In the genomic region with DNA sequence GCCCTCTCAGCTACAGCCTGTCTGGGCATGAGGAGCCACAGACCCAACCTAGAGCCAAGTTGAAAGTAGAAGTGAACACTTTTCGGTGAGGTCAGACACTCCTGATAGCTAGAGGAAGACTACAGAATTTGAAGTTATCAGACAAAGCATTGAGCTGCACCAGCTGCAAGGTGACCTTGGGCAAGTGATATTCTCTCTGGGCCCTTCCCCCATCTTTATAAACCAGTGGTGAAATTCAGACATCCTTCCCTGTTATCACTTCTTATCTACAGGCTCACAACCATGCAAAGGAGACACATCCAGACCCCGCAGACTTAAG, we compare ENCODE assay signal across 10 cellular contexts. TPM values are rescaled to one million over a fixed set of nuclear protein-coding genes. Genes with fewer than 3 reads are reported as not detected.
DNase-seq lines count a peak whose midpoint lies in the region; ATAC-seq and TF ChIP-seq lines count a peak whose summit lies in the region.
"Had no signal": no experiment of that assay in that cellular context is flagged by ENCODE, and none has a peak within 500 bp of the region (broad histone marks: within the 10 kb centered on the region; RNA-seq: fewer than 3 reads in every experiment).

No MANE protein-coding gene starts in this region.

- intact Hi-C loops in heart left ventricle (cut with DNase I) = loop anchor here in 5 of 10 donors (2.0 to 10.0 kb wide), 4 partner anchors 53 to 195 kb away; partner anchors contain the start of gene POLR3H (in 5 of the 5)
- intact Hi-C loops in Right ventricle myocardium inferior (cut with DNase I) = loop anchor here (5.0 kb wide), 2 partner anchors 55 to 200 kb away; partner anchors contain the start of gene POLR3H
- intact Hi-C loops in left ventricle myocardium inferior (cut with micrococcal nuclease) = no loop called here
- intact Hi-C loops in upper lobe of right lung (cut with DNase I) = loop anchor here (10.0 kb wide), 1 partner anchor 193 kb away; no protein-coding TSS in a partner anchor

- H3K36me3 ChIP-seq in heart left ventricle (peaks cover 0 to 36% (median 26%) of the 10 kb centered on the region in 9 donors), left ventricle myocardium inferior (peaks cover 27% of the 10 kb centered on the region), upper lobe of right lung (peaks cover 33% of the 10 kb centered on the region), upper lobe of left lung (peaks cover 5 to 34% (median 25%) of the 10 kb centered on the region in 4 donors)
- H3K36me3 ChIP-seq: uterus had no signal

- peaks cover 0 to 15% (median 2%) of the 10 kb centered on the region in 12 donors for H3K4me1 ChIP-seq in heart left ventricle
- H3K4me1 ChIP-seq in left ventricle myocardium inferior = peaks cover 12% of the 10 kb centered on the region
- no peaks in the 10 kb centered on the region for H3K4me1 ChIP-seq in upper lobe of right lung
- peaks cover 0 to 10% (median 6%) of the 10 kb centered on the region in 4 donors for H3K4me1 ChIP-seq in upper lobe of left lung
- H3K4me1 ChIP-seq: uterus had no signal

- H3K4me3 ChIP-seq in heart left ventricle = no peak overlapping the region
- no peak overlapping the region for H3K4me3 ChIP-seq in left ventricle myocardium inferior
- H3K4me3 ChIP-seq in upper lobe of right lung = no peak overlapping the region
- H3K4me3 ChIP-seq in upper lobe of left lung = no peak overlapping the region
- H3K4me3 ChIP-seq: ascending aorta, uterus had no signal

- TF ChIP-seq EP300 in upper lobe of left lung (IDR thresholded peaks at IDR 0.05) = no peak

- no peaks in the 10 kb centered on the region for H3K27me3 ChIP-seq in heart left ventricle
- no peaks in the 10 kb centered on the region for H3K27me3 ChIP-seq in left ventricle myocardium inferior (ENCODE audit: low read depth)
- no peaks in the 10 kb centered on the region for H3K27me3 ChIP-seq in upper lobe of right lung
- H3K27me3 ChIP-seq in upper lobe of left lung = no peaks in the 10 kb centered on the region
- H3K27me3 ChIP-seq: ascending aorta, uterus had no signal

- DNase-seq in heart left ventricle (no peak), Right ventricle myocardium inferior (ENCODE audit: missing footprints) (no peak), left ventricle myocardium inferior (no peak), upper lobe of right lung (no peak), upper lobe of left lung (no peak), NCI-H187 treated with DMSO at 0.1 percent for 48 hours (lab: John Stamatoyannopoulos, UW) (no peak)
- DNase-seq: NK-92 treated with Interleukin-12 subunit alpha and Interleukin-12 subunit beta, amount 100 ng/mL, for 24 hours had no signal

- TF ChIP-seq POLR2A in heart left ventricle (IDR thresholded peaks at IDR 0.05) (no peak), upper lobe of left lung (IDR thresholded peaks at IDR 0.05) (no peak)

- TF ChIP-seq CTCF in heart left ventricle (IDR thresholded peaks at IDR 0.05) (peak in 1 of 12 donors; percentile 12), left ventricle myocardium inferior (IDR thresholded peaks at IDR 0.05; ENCODE audit: borderline replicate concordance) (no peak), upper lobe of right lung (IDR thresholded peaks at IDR 0.05) (no peak), upper lobe of left lung (IDR thresholded peaks at IDR 0.05) (peak in 1 of 6 experiments; percentile 18)

- H3K27ac ChIP-seq in heart left ventricle (peak overlapping the region in 9 of 12 donors; percentile 10 to 67 (median 60)), left ventricle myocardium inferior (replicated peaks) (peak overlapping the region; percentile 76), upper lobe of right lung (peak overlapping the region; percentile 24), upper lobe of left lung (no peak overlapping the region)

- H3K9me3 ChIP-seq in heart left ventricle (no peaks in the 10 kb centered on the region), left ventricle myocardium inferior (replicated peaks) (no peaks in the 10 kb centered on the region), upper lobe of right lung (no peaks in the 10 kb centered on the region), upper lobe of left lung (no peaks in the 10 kb centered on the region)
- H3K9me3 ChIP-seq: ascending aorta, uterus had no signal

- WGBS in heart left ventricle, 4 donors = 32 to 53% (median 48%) methylated on average over 2 of the region's 2 CpGs
- 60 to 74% methylated on average over 2 of the region's 2 CpGs for WGBS in upper lobe of left lung, 2 donors

- peak in 1 of 4 donors; percentile 30 for ATAC-seq in heart left ventricle
- no peak for ATAC-seq in Right ventricle myocardium inferior
- ATAC-seq in upper lobe of right lung = no peak
- ATAC-seq in upper lobe of left lung (ENCODE audit: low FRiP score in 2 of 2) = no peak

RNA-seq across cellular contexts. Expression of gene PMM1, which starts 8.0 kb away (rescaled TPM):
- total RNA-seq in heart left ventricle = 10 to 100 TPM; 10.8 to 26.4 (median 22.9) TPM
- 10 to 100 TPM; 17.3 to 34.8 TPM for polyA plus RNA-seq in heart left ventricle
- 16.2 TPM for total RNA-seq in Right ventricle myocardium inferior
- total RNA-seq in left ventricle myocardium inferior = 18.4 TPM
- 44.4 TPM for total RNA-seq in upper lobe of right lung
- 100 to 1,000 TPM in 4 of 6 donors, 10 to 100 TPM in 2; 42.1 to 226 (median 105) TPM for total RNA-seq in upper lobe of left lung

RNA-seq across cellular contexts. Expression of gene DESI1, which starts 23.2 kb away (rescaled TPM):
- 10 to 100 TPM; 29.0 to 51.0 (median 40.6) TPM for total RNA-seq in heart left ventricle
- polyA plus RNA-seq in heart left ventricle = 10 to 100 TPM; 24.2 to 39.8 TPM
- total RNA-seq in Right ventricle myocardium inferior = 41.6 TPM
- 46.2 TPM for total RNA-seq in left ventricle myocardium inferior
- 29.5 TPM for total RNA-seq in upper lobe of right lung
- total RNA-seq in upper lobe of left lung = 10 to 100 TPM; 28.2 to 41.5 (median 31.1) TPM

RNA-seq across cellular contexts. Expression of gene XRCC6, which starts 23.5 kb away (rescaled TPM):
- total RNA-seq in heart left ventricle (100 to 1,000 TPM; 162 to 204 (median 176) TPM), Right ventricle myocardium inferior (172 TPM), left ventricle myocardium inferior (155 TPM), upper lobe of right lung (160 TPM), upper lobe of left lung (100 to 1,000 TPM in 5 of 6 donors, 10 to 100 TPM in 1; 83.8 to 209 (median 167) TPM)
- polyA plus RNA-seq in heart left ventricle = 100 to 1,000 TPM; 123 to 231 TPM

RNA-seq across cellular contexts. Expression of gene CSDC2, which starts 36.8 kb away (rescaled TPM):
- 100 to 1,000 TPM in 8 of 9 donors, 10 to 100 TPM in 1; 94.1 to 564 (median 266) TPM for total RNA-seq in heart left ventricle
- polyA plus RNA-seq in heart left ventricle = 100 to 1,000 TPM; 300 to 463 TPM
- 265 TPM for total RNA-seq in Right ventricle myocardium inferior
- 301 TPM for total RNA-seq in left ventricle myocardium inferior
- total RNA-seq in upper lobe of right lung = 6.3 TPM
- 1 to 10 TPM; 1.3 to 8.4 (median 5.7) TPM for total RNA-seq in upper lobe of left lung
- total RNA-seq: activated T-cell treated with anti-CD3 and anti-CD28 coated beads, Interleukin-2, amount 50 U/mL, for 72 hours had no signal

RNA-seq across cellular contexts. Expression of gene POLR3H, which starts 53.3 kb away (rescaled TPM):
- 10 to 100 TPM; 12.2 to 27.4 (median 18.3) TPM for total RNA-seq in heart left ventricle
- 10 to 100 TPM; 20.2 to 31.2 TPM for polyA plus RNA-seq in heart left ventricle
- 20.1 TPM for total RNA-seq in Right ventricle myocardium inferior
- total RNA-seq in left ventricle myocardium inferior = 15.8 TPM
- total RNA-seq in upper lobe of right lung = 43.7 TPM
- total RNA-seq in upper lobe of left lung = 10 to 100 TPM; 35.6 to 73.5 (median 53.0) TPM

Comparison
In these comparisons a context has a peak if more than half of its experiments do, and no peak if none do; other contexts are left out.
1. H3K27ac ChIP-seq: peak in heart left ventricle (9 of 12), left ventricle myocardium inferior (single experiment) and upper lobe of right lung (single experiment); none in upper lobe of left lung (0 of 4).